ENCODE assay signal across 19 cellular contexts in the genomic region with DNA sequence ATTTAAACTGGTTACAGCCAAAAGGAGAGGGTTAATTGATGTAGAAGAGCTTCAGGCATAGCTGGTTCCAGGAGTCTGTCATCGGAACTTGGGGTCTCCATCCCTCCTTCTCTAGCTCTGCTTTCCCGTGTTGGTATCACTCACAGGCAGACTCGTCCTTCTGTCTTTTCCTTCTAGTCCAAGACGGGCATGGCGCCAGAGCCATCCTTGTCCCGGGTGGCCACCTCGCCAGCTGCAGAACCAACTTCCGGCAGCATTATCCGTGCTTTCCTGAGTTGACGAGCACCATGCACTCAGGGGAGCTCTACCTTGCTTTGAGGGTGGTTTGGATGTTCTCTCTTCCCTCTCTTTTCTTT. TPM values are rescaled to one million over a fixed set of nuclear protein-coding genes. Genes with fewer than 3 reads are reported as not detected.
DNase-seq lines count a peak whose midpoint lies in the region; ATAC-seq and TF ChIP-seq lines count a peak whose summit lies in the region.
"Had no signal": no experiment of that assay in that cellular context is flagged by ENCODE, and none has a peak within 500 bp of the region (broad histone marks: within the 10 kb centered on the region; RNA-seq: fewer than 3 reads in every experiment).

No MANE protein-coding gene starts in this region.

- peak overlapping the region; percentile 67; the same call in 1 of the 2 replicates for H3K9ac ChIP-seq in IMR-90 (ENCODE audit: low read depth, low read length)
- H3K9ac ChIP-seq in mesenchymal stem cell (ENCODE audit: low read length), result peak overlapping the region; percentile 34

- peaks cover 12% of the 10 kb centered on the region for H3K4me1 ChIP-seq in IMR-90 (ENCODE audit: control insufficient read depth, insufficient read depth, low read length)
- peaks cover 21 to 49% (median 38%) of the 10 kb centered on the region in 4 donors for H3K4me1 ChIP-seq in esophagus muscularis mucosa
- peaks cover 25% of the 10 kb centered on the region for H3K4me1 ChIP-seq in mesenchymal stem cell (ENCODE audit: control insufficient read depth, insufficient read depth, low read depth, low read length)
- H3K4me1 ChIP-seq in spleen, result peaks cover 0 to 32% (median 6%) of the 10 kb centered on the region in 6 donors
- H3K4me1 ChIP-seq in thyroid gland, result peaks cover 9 to 12% of the 10 kb centered on the region in 2 donors

- H4K5ac ChIP-seq in IMR-90 (ENCODE audit: low read depth, low read length), result peak overlapping the region; percentile 89

- peak overlapping the region; percentile 55 to 93 for H2BK12ac ChIP-seq in mesenchymal stem cell (ENCODE audit: low read length in 2 of 2)

- no peak for TF ChIP-seq EP300 in esophagus muscularis mucosa (IDR thresholded peaks at IDR 0.05)

- TF ChIP-seq RAD21 in IMR-90 (IDR thresholded peaks at IDR 0.05; ENCODE audit: low read length), result no peak

- peak overlapping the region; percentile 67 for H2AFZ ChIP-seq in IMR-90 (replicated peaks; ENCODE audit: low read length, poor library complexity)
- no peak overlapping the region for H2AFZ ChIP-seq in mesenchymal stem cell (ENCODE audit: low read depth, low read length)

- BruUV-seq in IMR-90 (replicated peaks; lab: Mats Ljungman, UMichigan), result no TSS peak

- POLR2A ChIA-PET in IMR-90 (lab: Charles Lee; ENCODE audit: unreplicated experiment), result no interaction called here

- WGBS in IMR-90 (ENCODE audit: extremely low coverage in 2 of 2, insufficient read length in 1 of 2), 2 experiments, result no CpG with 5 or more reads among the region's 10 CpGs
- WGBS in esophagus muscularis mucosa, result 86% methylated on average over 10 of the region's 10 CpGs
- WGBS in mesenchymal stem cell, result 92% methylated on average over 10 of the region's 10 CpGs
- WGBS in spleen, 5 donors, result 82 to 96% (median 89%) methylated on average over 10 of the region's 10 CpGs
- WGBS in thyroid gland, 2 donors, result 90 to 95% methylated on average over 10 of the region's 10 CpGs

- H3K23ac ChIP-seq in IMR-90 (ENCODE audit: low read depth, low read length) (peak overlapping the region; percentile 78), mesenchymal stem cell (ENCODE audit: low read length in 2 of 2) (no peak overlapping the region)

- H2BK120ac ChIP-seq in IMR-90 (ENCODE audit: low read depth, low read length) (peak overlapping the region; percentile 98), mesenchymal stem cell (ENCODE audit: low read depth, low read length) (no peak overlapping the region)

- H2AK9ac ChIP-seq in IMR-90 (replicated peaks; ENCODE audit: low read depth, low read length, poor library complexity), result peak overlapping the region; percentile 97

- DNase-seq in IMR-90, result no peak
- no peak for DNase-seq in esophagus muscularis mucosa (ENCODE audit: extremely low spot score)
- DNase-seq in mesenchymal stem cell, result no peak
- peak; percentile 42 for DNase-seq in spleen
- no peak for DNase-seq in substantia nigra (lab: John Stamatoyannopoulos, UW)
- no peak for DNase-seq in thyroid gland
- DNase-seq in 8988T, result no peak
- DNase-seq: activated CD4-positive, CD25-positive, alpha-beta regulatory T cell treated with anti-CD3 and anti-CD28 coated beads, Interleukin-2, amount 50 U/mL, for 72 hours; AML-193; Calu3; gastrocnemius medialis; MV-4-11; naive B cell; NCI-H2029; NCI-H510A had no signal

- in situ Hi-C loops in IMR-90 (cut with MboI; ENCODE audit: low sequenced_read_pairs), result no loop called here

- H3K79me1 ChIP-seq in IMR-90 (ENCODE audit: low read depth in 1 of 2, low read length in 2 of 2) (peaks cover 0 to 10% of the 10 kb centered on the region in 2 experiments; a peak in 1 of 4 replicates), mesenchymal stem cell (replicated peaks; ENCODE audit: low read length, poor library complexity, severe bottlenecking) (no peaks in the 10 kb centered on the region)

- dilution Hi-C loops in IMR-90 (cut with HindIII; ENCODE audit: low sequenced_read_pairs, unreplicated experiment), result no loop called here

- TF ChIP-seq CTCF in IMR-90 (conservative IDR thresholded peaks at IDR 0.05; ENCODE audit: low read depth, low read length) (no peak), esophagus muscularis mucosa (IDR thresholded peaks at IDR 0.05) (no peak), spleen (IDR thresholded peaks at IDR 0.05 in 8 of 11, conservative IDR thresholded peaks at IDR 0.05 in 3 of 11) (no peak), thyroid gland (IDR thresholded peaks at IDR 0.05) (no peak)

- no peaks in the 10 kb centered on the region for H3K36me3 ChIP-seq in IMR-90 (ENCODE audit: control insufficient read depth, insufficient read depth, low read length)
- H3K36me3 ChIP-seq in esophagus muscularis mucosa, result no peaks in the 10 kb centered on the region
- peaks cover 0 to 5% of the 10 kb centered on the region in 2 experiments for H3K36me3 ChIP-seq in mesenchymal stem cell (ENCODE audit: control insufficient read depth in 1 of 2, insufficient read depth in 2 of 2, low read depth in 1 of 2, low read length in 2 of 2)
- no peaks in the 10 kb centered on the region for H3K36me3 ChIP-seq in spleen
- no peaks in the 10 kb centered on the region for H3K36me3 ChIP-seq in thyroid gland
- H3K36me3 ChIP-seq: gastrocnemius medialis had no signal

- H4K8ac ChIP-seq in IMR-90 (ENCODE audit: low read depth in 2 of 2, low read length in 2 of 2), result peak overlapping the region; percentile 63 to 93
- H4K8ac ChIP-seq in mesenchymal stem cell (ENCODE audit: low read length), result no peak overlapping the region

- H2BK5ac ChIP-seq in IMR-90 (ENCODE audit: low read depth, low read length, poor library complexity, severe bottlenecking), result peak overlapping the region; percentile 96
- H2BK5ac ChIP-seq in mesenchymal stem cell (ENCODE audit: low read depth, low read length, poor library complexity, severe bottlenecking), result no peak overlapping the region

- H2AK5ac ChIP-seq in IMR-90 (ENCODE audit: low read depth, low read length), result peak overlapping the region; percentile 98
- peak overlapping the region; percentile 19 for H2AK5ac ChIP-seq in mesenchymal stem cell (ENCODE audit: low read length, severe bottlenecking)

- H3K27ac ChIP-seq in IMR-90 (ENCODE audit: insufficient read depth, low read length) (peak overlapping the region; percentile 97), esophagus muscularis mucosa (replicated peaks in 1 of 4) (peak overlapping the region; percentile 81 to 86 (median 84)), mesenchymal stem cell (ENCODE audit: low read length, poor library complexity, severe bottlenecking) (no peak overlapping the region), spleen (no peak overlapping the region), substantia nigra (ENCODE audit: low read depth, low read length, poor library complexity, severe bottlenecking) (no peak overlapping the region), thyroid gland (no peak overlapping the region)
- H3K27ac ChIP-seq: gastrocnemius medialis, HL-60 had no signal

- peaks cover under 1% of the 10 kb centered on the region; the same call in 1 of the 2 replicates for H3K27me3 ChIP-seq in IMR-90 (ENCODE audit: control insufficient read depth, insufficient read depth, low read length)
- H3K27me3 ChIP-seq in esophagus muscularis mucosa, result no peaks in the 10 kb centered on the region
- peaks cover 3 to 17% of the 10 kb centered on the region in 2 experiments for H3K27me3 ChIP-seq in mesenchymal stem cell (ENCODE audit: control insufficient read depth in 1 of 2, insufficient read depth in 1 of 2, low read length in 2 of 2)
- peaks cover 0 to 8% (median 0%) of the 10 kb centered on the region in 7 donors for H3K27me3 ChIP-seq in spleen (replicated peaks in 1 of 7)
- no peaks in the 10 kb centered on the region for H3K27me3 ChIP-seq in thyroid gland
- H3K27me3 ChIP-seq: gastrocnemius medialis had no signal

- no peaks in the 10 kb centered on the region for H4K20me1 ChIP-seq in IMR-90 (ENCODE audit: insufficient read depth, low read length)

- peak overlapping the region; percentile 98 for H3K4ac ChIP-seq in IMR-90 (ENCODE audit: low read depth, low read length)
- no peak overlapping the region for H3K4ac ChIP-seq in mesenchymal stem cell (ENCODE audit: low read depth in 1 of 2, low read length in 2 of 2)

- intact Hi-C loops in IMR-90 (cut with micrococcal nuclease) (loop anchor here (2.0 kb wide), 4 partner anchors 53 to 373 kb away; no protein-coding TSS in a partner anchor), esophagus muscularis mucosa (cut with DNase I) (loop anchor here (2.0 to 5.0 kb wide), 2 partner anchors 53 to 141 kb away; no protein-coding TSS in a partner anchor), spleen (cut with DNase I; ENCODE audit: low total_unique reads) (no loop called here), thyroid gland (cut with DNase I) (no loop called here)

- peak overlapping the region; percentile 90 for H3K14ac ChIP-seq in IMR-90 (replicated peaks; ENCODE audit: low read depth, low read length)
- no peak overlapping the region for H3K14ac ChIP-seq in mesenchymal stem cell (ENCODE audit: low read length in 2 of 2)

- CTCF ChIA-PET in IMR-90 (lab: Yijun Ruan, JAX), result no interaction called here

- peak overlapping the region; percentile 70 for H3K56ac ChIP-seq in IMR-90 (ENCODE audit: extremely low read depth, insufficient read depth, low read length)

- H4K91ac ChIP-seq in IMR-90 (ENCODE audit: insufficient read depth, low read depth, low read length) (peak overlapping the region; percentile 98), mesenchymal stem cell (ENCODE audit: low read length) (no peak overlapping the region)

- H3K4me2 ChIP-seq in IMR-90 (ENCODE audit: low read depth, low read length), result no peak overlapping the region
- H3K4me2 ChIP-seq in mesenchymal stem cell (ENCODE audit: low read length, poor library complexity, severe bottlenecking), result no peak overlapping the region

- H3K18ac ChIP-seq in IMR-90 (ENCODE audit: low read depth, low read length), result peak overlapping the region; percentile 94
- peak overlapping the region in 1 of 2 experiments; percentile 41 for H3K18ac ChIP-seq in mesenchymal stem cell (ENCODE audit: low read depth in 1 of 2, low read length in 2 of 2)

- H3K9me1 ChIP-seq in IMR-90 (ENCODE audit: insufficient read depth, low read length), result peaks cover 16% of the 10 kb centered on the region

- peak overlapping the region; percentile 90 for H2BK20ac ChIP-seq in IMR-90 (ENCODE audit: low read depth, low read length)

- peak overlapping the region; percentile 96; the same call in 2 of the 3 replicates for H2BK15ac ChIP-seq in IMR-90 (ENCODE audit: low read depth, low read length)
- H2BK15ac ChIP-seq in mesenchymal stem cell (ENCODE audit: low read depth, poor library complexity, severe bottlenecking), result no peak overlapping the region

- ATAC-seq in IMR-90 (ENCODE audit: low read depth), result no peak
- ATAC-seq in GM21619 (IDR thresholded peaks at IDR 0.05; ENCODE audit: unreplicated experiment), result no peak
- ATAC-seq: gastrocnemius medialis, K562 had no signal

- H3K4me3 ChIP-seq in IMR-90 (ENCODE audit: insufficient read depth, low read depth, low read length) (no peak overlapping the region), esophagus muscularis mucosa (no peak overlapping the region), mesenchymal stem cell (ENCODE audit: insufficient read depth in 1 of 2, low read depth in 1 of 2, low read length in 2 of 2) (no peak overlapping the region), spleen (no peak overlapping the region), thyroid gland (replicated peaks in 1 of 3) (no peak overlapping the region)
- H3K4me3 ChIP-seq: gastrocnemius medialis, K562 had no signal

- no peaks in the 10 kb centered on the region for H3K9me3 ChIP-seq in IMR-90 (ENCODE audit: control insufficient read depth, insufficient read depth, low read length)
- no peaks in the 10 kb centered on the region for H3K9me3 ChIP-seq in esophagus muscularis mucosa
- no peaks in the 10 kb centered on the region for H3K9me3 ChIP-seq in mesenchymal stem cell (ENCODE audit: control insufficient read depth, low read length)
- H3K9me3 ChIP-seq in spleen, result no peaks in the 10 kb centered on the region
- H3K9me3 ChIP-seq in thyroid gland, result no peaks in the 10 kb centered on the region
- H3K9me3 ChIP-seq: gastrocnemius medialis had no signal

- TF ChIP-seq POLR2A in IMR-90 (IDR thresholded peaks at IDR 0.05; ENCODE audit: low read depth, low read length), result no peak
- TF ChIP-seq POLR2A in esophagus muscularis mucosa (IDR thresholded peaks at IDR 0.05; ENCODE audit: low read depth), result no peak
- no peak for TF ChIP-seq POLR2A in spleen (IDR thresholded peaks at IDR 0.05)
- TF ChIP-seq POLR2A in thyroid gland (IDR thresholded peaks at IDR 0.05), result no peak

RNA-seq across cellular contexts. Expression of a gene that starts 14.7 kb away (rescaled TPM):
- total RNA-seq in IMR-90 (2012; rRNA removed) (not detected in 2 replicates), esophagus muscularis mucosa (not detected), spleen (not detected), thyroid gland (not detected)
- polyA plus RNA-seq in IMR-90 (2012; rRNA removed) (not detected in 2 replicates), spleen (not detected)
- not detected in 2 replicates for polyA plus RNA-seq in IMR-90 (2012; cell fraction: cytosol; rRNA removed)
- polyA plus RNA-seq in IMR-90 (2012; cell fraction: nucleus; rRNA removed; ENCODE audit: low replicate concordance), result not detected in 2 replicates
- polyA plus RNA-seq in mesenchymal stem cell (2013, experiment 1 of 2), result not detected
- polyA plus RNA-seq in mesenchymal stem cell (2013, experiment 2 of 2), result not detected
- total RNA-seq: Calu3, gastrocnemius medialis, K562, renal cortical epithelial cell had no signal
- polyA plus RNA-seq: K562 had no signal

Comparison
In these comparisons a context has a peak if more than half of its experiments do, and no peak if none do; other contexts are left out.
1. H3K27ac ChIP-seq: peak in IMR-90 (single experiment) and esophagus muscularis mucosa (4 of 4); none in mesenchymal stem cell (single experiment), spleen (0 of 8), substantia nigra (single experiment) and thyroid gland (0 of 3).
2. intact Hi-C loops: an anchor here in IMR-90 (2.0 kb wide) and esophagus muscularis mucosa (2.0 to 5.0 kb wide); none called in spleen and thyroid gland.